1 cellular context compared by ENCODE assay signal in genomic region chr6:100464162-100464851, GRCh38.
TF ChIP-seq lines count a peak whose summit lies in the region.

No MANE protein-coding gene starts in this region.

TF ChIP-seq in IMR-90, 13 proteins besides CTCF, POLR2A, EP300 and RAD21 (continued from another document):
- TF ChIP-seq, protein P1, sequence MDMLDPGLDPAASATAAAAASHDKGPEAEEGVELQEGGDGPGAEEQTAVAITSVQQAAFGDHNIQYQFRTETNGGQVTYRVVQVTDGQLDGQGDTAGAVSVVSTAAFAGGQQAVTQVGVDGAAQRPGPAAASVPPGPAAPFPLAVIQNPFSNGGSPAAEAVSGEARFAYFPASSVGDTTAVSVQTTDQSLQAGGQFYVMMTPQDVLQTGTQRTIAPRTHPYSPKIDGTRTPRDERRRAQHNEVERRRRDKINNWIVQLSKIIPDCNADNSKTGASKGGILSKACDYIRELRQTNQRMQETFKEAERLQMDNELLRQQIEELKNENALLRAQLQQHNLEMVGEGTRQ (IDR thresholded peaks at IDR 0.05; ENCODE audit: low read depth, low read length) = no peak
- TF ChIP-seq NFE2L2 (IDR thresholded peaks at IDR 0.05; ENCODE audit: low read depth, low read length) (no peak), BHLHE40 (IDR thresholded peaks at IDR 0.05; ENCODE audit: low read depth, low read length) (no peak), MAZ (IDR thresholded peaks at IDR 0.05; ENCODE audit: borderline replicate concordance, low read depth, low read length) (no peak)
TF ChIP-seq in IMR-90: peak in this region for 0.
